8 cellular contexts compared by ENCODE assay signal in genomic region chr5:101942321-101942882, GRCh38.
A peak's percentile ranks its signal among the peaks of the same experiment; 100 is the strongest.
DNase-seq lines count a peak whose midpoint lies in the region; ATAC-seq and TF ChIP-seq lines count a peak whose summit lies in the region.

No MANE protein-coding gene starts in this region.

- no peaks in the 10 kb centered on the region for H3K4me1 Mint-ChIP-seq in glutamatergic neuron (ENCODE audit: low read depth, unreplicated experiment)

- H3K27me3 Mint-ChIP-seq in glutamatergic neuron (ENCODE audit: unreplicated experiment), result no peaks in the 10 kb centered on the region

- peak overlapping the region; percentile 43; the same call in 1 of the 2 replicates for H3K4me3 ChIP-seq in HUES48 (ENCODE audit: low read depth, low read length)
- no peak overlapping the region for H3K4me3 ChIP-seq in SJCRH30
- H3K4me3 ChIP-seq in testis, result no peak overlapping the region

- H3K36me3 Mint-ChIP-seq in glutamatergic neuron (ENCODE audit: unreplicated experiment), result no peaks in the 10 kb centered on the region

- H3K36me3 ChIP-seq in HUES48 (ENCODE audit: control insufficient read depth, insufficient read depth, low read length) (no peaks in the 10 kb centered on the region), SJCRH30 (no peaks in the 10 kb centered on the region), testis (ENCODE audit: low read depth, missing control alignments) (no peaks in the 10 kb centered on the region)

- no peak overlapping the region for H3K27ac Mint-ChIP-seq in glutamatergic neuron (ENCODE audit: unreplicated experiment)

- H3K9me3 ChIP-seq in HUES48 (ENCODE audit: control insufficient read depth, insufficient read depth, low read length) (no peaks in the 10 kb centered on the region), SJCRH30 (replicated peaks) (no peaks in the 10 kb centered on the region; the same call in 1 of the 2 replicates), testis (no peaks in the 10 kb centered on the region)

- peak; percentile 52 for TF ChIP-seq CTCF in glutamatergic neuron (IDR thresholded peaks at IDR 0.05; ENCODE audit: partially characterized antibody, unreplicated experiment)
- TF ChIP-seq CTCF in testis (IDR thresholded peaks at IDR 0.05), result peak in 1 of 3 experiments; percentile 7

- peak; percentile 91 for ATAC-seq in GM21619 (IDR thresholded peaks at IDR 0.05; ENCODE audit: unreplicated experiment)

- no peak overlapping the region for H3K27ac ChIP-seq in HUES48 (ENCODE audit: low read depth, low read length)
- H3K27ac ChIP-seq in SJCRH30, result no peak overlapping the region
- H3K27ac ChIP-seq in testis, result no peak overlapping the region

- H3K4me1 ChIP-seq in HUES48 (ENCODE audit: control insufficient read depth, insufficient read depth, low read length), result 0 out of 2 replicates have a peak, but pooled peaks cover 7% of the 10 kb centered on the region
- no peaks in the 10 kb centered on the region for H3K4me1 ChIP-seq in SJCRH30
- no peaks in the 10 kb centered on the region for H3K4me1 ChIP-seq in testis

- no peak for TF ChIP-seq POLR2A in testis (IDR thresholded peaks at IDR 0.05)

- 62% methylated on average over 8 of the region's 8 CpGs for WGBS in testis, 2 donors

- intact Hi-C loops in testis (cut with DNase I; ENCODE audit: low total_unique reads), result no loop called here

- H3K4me3 Mint-ChIP-seq in glutamatergic neuron (ENCODE audit: unreplicated experiment), result no peak overlapping the region

- no peak overlapping the region for H3K9ac ChIP-seq in HUES48 (ENCODE audit: low read depth, low read length)

- no peaks in the 10 kb centered on the region for H3K9me3 Mint-ChIP-seq in glutamatergic neuron (ENCODE audit: unreplicated experiment)

- no peaks in the 10 kb centered on the region for H3K27me3 ChIP-seq in HUES48 (ENCODE audit: control insufficient read depth, insufficient read depth, low read length)
- H3K27me3 ChIP-seq in SJCRH30, result no peaks in the 10 kb centered on the region
- no peaks in the 10 kb centered on the region for H3K27me3 ChIP-seq in testis

- peak; percentile 70 for DNase-seq in DMS 273 (lab: John Stamatoyannopoulos, UW; ENCODE audit: unreplicated experiment)
- no peak for DNase-seq in DMS 273 treated with DMSO at 0.1 percent for 48 hours (lab: John Stamatoyannopoulos, UW)
- DNase-seq in SJCRH30, result peak; percentile 19 to 64
- DNase-seq in glutamatergic neuron, result no peak
- DNase-seq in testis, result peak; percentile 48
- no peak for DNase-seq in HK-2 (ENCODE audit: unreplicated experiment)

Comparison
In these comparisons a context has a peak if more than half of its experiments do, and no peak if none do; other contexts are left out.
1. DNase-seq: peak in DMS 273 (single experiment), SJCRH30 (2 of 2) and testis (single experiment); none in DMS 273 treated with DMSO at 0.1 percent for 48 hours (single experiment), glutamatergic neuron (single experiment) and HK-2 (single experiment).